In genomic region chr11:34680918-34681554, GRCh38 we compare ENCODE assay signal across 11 cellular contexts.
DNase-seq lines count a peak whose midpoint lies in the region; ATAC-seq and TF ChIP-seq lines count a peak whose summit lies in the region.
"Had no signal": no experiment of that assay in that cellular context is flagged by ENCODE, and none has a peak within 500 bp of the region (broad histone marks: within the 10 kb centered on the region; RNA-seq: fewer than 3 reads in every experiment).

No MANE protein-coding gene starts in this region.

- intact Hi-C loops in prostate gland (cut with DNase I), result no loop called here

- H3K4me3 Mint-ChIP-seq in HFFc6, result no peak overlapping the region
- H3K4me3 Mint-ChIP-seq: activated T-helper 1 cell treated with anti-CD3 and anti-CD28 coated beads, Interleukin-12 subunit alpha, Interleukin-12 subunit beta, Interleukin-2, Interleukin-4 antibody, amounts not matched to agents 30 ng/mL and 10 ng/mL and 1 ng/mL, durations not matched to agents 14 hours and 24 hours and 36 hours; nephron had no signal

- peaks cover 41% of the 10 kb centered on the region for H3K4me1 Mint-ChIP-seq in HFFc6 (ENCODE audit: low read depth)
- H3K4me1 Mint-ChIP-seq: nephron had no signal

- peaks cover 3% of the 10 kb centered on the region for H3K27me3 Mint-ChIP-seq in HFFc6 (ENCODE audit: insufficient read depth)

- H3K27me3 ChIP-seq in RWPE2 (ENCODE audit: insufficient read depth, poor library complexity, severe bottlenecking) (no peaks in the 10 kb centered on the region), prostate gland (replicated peaks; ENCODE audit: insufficient read depth) (no peaks in the 10 kb centered on the region)

- TF ChIP-seq POLR2A in prostate gland (IDR thresholded peaks at IDR 0.05), result no peak

- H3K36me3 ChIP-seq in RWPE2 (ENCODE audit: low read depth) (no peaks in the 10 kb centered on the region), prostate gland (no peaks in the 10 kb centered on the region)

- H3K27ac Mint-ChIP-seq in HFFc6, result peak overlapping the region; percentile 54
- H3K27ac Mint-ChIP-seq: activated T-helper 1 cell treated with anti-CD3 and anti-CD28 coated beads, Interleukin-12 subunit alpha, Interleukin-12 subunit beta, Interleukin-2, Interleukin-4 antibody, amounts not matched to agents 30 ng/mL and 10 ng/mL and 1 ng/mL, durations not matched to agents 14 hours and 24 hours and 36 hours; nephron had no signal

- no peaks in the 10 kb centered on the region for H3K9me3 ChIP-seq in RWPE2 (ENCODE audit: severe bottlenecking)
- H3K9me3 ChIP-seq in prostate gland, result no peaks in the 10 kb centered on the region

- peak; percentile 41; the same call in 2 of the 3 replicates for ATAC-seq in RWPE2 (ENCODE audit: low read depth)
- no peak for ATAC-seq in GM19023 (IDR thresholded peaks at IDR 0.05; ENCODE audit: unreplicated experiment)

- 91% methylated on average over 5 of the region's 5 CpGs for WGBS in prostate gland

- H3K27ac ChIP-seq in RWPE2 (ENCODE audit: poor library complexity, severe bottlenecking) (peak overlapping the region; percentile 33), prostate gland (no peak overlapping the region)
- H3K27ac ChIP-seq: C4-2B had no signal

- H3K9me3 Mint-ChIP-seq in HFFc6, result no peaks in the 10 kb centered on the region
- H3K9me3 Mint-ChIP-seq: activated T-helper 1 cell treated with anti-CD3 and anti-CD28 coated beads, Interleukin-12 subunit alpha, Interleukin-12 subunit beta, Interleukin-2, Interleukin-4 antibody, amounts not matched to agents 30 ng/mL and 10 ng/mL and 1 ng/mL, durations not matched to agents 14 hours and 24 hours and 36 hours; nephron had no signal

- H3K4me3 ChIP-seq in RWPE2 (ENCODE audit: severe bottlenecking) (no peak overlapping the region), foreskin fibroblast (ENCODE audit: low read depth in 1 of 2, low read length in 2 of 2) (no peak overlapping the region), prostate gland (no peak overlapping the region)

- no peak for TF ChIP-seq CTCF in HFFc6 (IDR thresholded peaks at IDR 0.05)
- TF ChIP-seq CTCF in RWPE2 (IDR thresholded peaks at IDR 0.05; ENCODE audit: poor library complexity, severe bottlenecking), result no peak
- no peak for TF ChIP-seq CTCF in foreskin fibroblast (IDR thresholded peaks at IDR 0.05; ENCODE audit: low read depth, low read length)
- TF ChIP-seq CTCF in prostate gland (IDR thresholded peaks at IDR 0.05), result no peak

- H3K4me1 ChIP-seq in RWPE2 (ENCODE audit: insufficient read depth, poor library complexity, severe bottlenecking) (peaks cover 41% of the 10 kb centered on the region), prostate gland (replicated peaks) (no peaks in the 10 kb centered on the region)

- H3K36me3 Mint-ChIP-seq in HFFc6 (ENCODE audit: low read depth), result no peaks in the 10 kb centered on the region

- DNase-seq in A172 (ENCODE audit: low spot score) (peak; percentile 95), HFFc6 (peak; percentile 83), RWPE2 (ENCODE audit: low spot score) (no peak), foreskin fibroblast (peak; percentile 87 to 92), NCI-H187 treated with DMSO at 0.1 percent for 48 hours (lab: John Stamatoyannopoulos, UW) (no peak), midbrain (lab: John Stamatoyannopoulos, UW) (no peak), prostate gland (ENCODE audit: low spot score) (no peak)

Comparison
In these comparisons a context has a peak if more than half of its experiments do, and no peak if none do; other contexts are left out.
1. DNase-seq: peak in A172 (single experiment), HFFc6 (single experiment) and foreskin fibroblast (2 of 2); none in RWPE2 (single experiment), NCI-H187 treated with DMSO at 0.1 percent for 48 hours (single experiment), midbrain (single experiment) and prostate gland (single experiment).